Comparison of ENCODE assay signal across 8 cellular contexts in the genomic region with DNA sequence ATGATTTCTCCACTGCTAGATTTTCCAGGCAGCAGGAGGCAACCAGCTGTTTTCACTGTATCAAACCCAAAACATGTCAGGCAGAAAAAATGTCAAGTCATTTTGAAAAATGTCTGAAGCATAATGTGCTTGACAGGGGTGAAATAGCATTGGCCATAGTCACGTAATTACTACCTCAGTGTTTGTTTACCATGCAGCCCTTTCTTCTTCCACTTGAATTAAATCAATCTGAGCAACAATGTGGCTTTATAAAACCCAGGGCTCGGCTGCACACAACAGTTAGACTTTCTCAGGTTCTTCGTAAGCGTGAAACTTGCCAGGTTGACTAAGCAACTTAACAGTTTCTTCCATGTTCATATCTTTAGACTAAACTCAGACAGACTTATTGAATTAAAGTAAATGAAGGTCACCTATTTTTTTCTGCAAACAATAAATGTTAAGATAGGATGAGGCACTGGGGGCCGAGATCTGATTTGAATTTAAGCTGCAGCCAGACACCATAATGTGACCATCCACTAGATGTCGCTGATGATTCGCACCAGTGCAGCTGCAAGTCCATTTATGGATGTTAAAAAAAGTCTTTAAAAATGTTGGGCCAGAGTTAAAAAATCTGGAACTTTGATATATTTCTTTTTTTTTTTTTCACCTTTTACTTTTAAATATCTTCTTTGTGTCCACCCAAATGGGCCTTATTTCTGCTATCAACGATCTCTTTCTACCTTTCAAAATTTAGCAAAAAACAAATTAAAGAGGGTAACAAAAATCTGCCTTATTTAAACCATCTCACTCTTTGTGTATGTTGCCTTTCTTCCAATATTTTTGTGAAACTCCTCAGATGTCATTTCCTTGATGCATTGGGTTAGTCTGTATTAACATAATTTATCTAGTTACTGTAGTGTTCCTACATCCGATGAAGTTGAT.
A peak's percentile ranks its signal among the peaks of the same experiment; 100 is the strongest.
DNase-seq lines count a peak whose midpoint lies in the region; ATAC-seq and TF ChIP-seq lines count a peak whose summit lies in the region.

No MANE protein-coding gene starts in this region.

- ATAC-seq in GM19397 (IDR thresholded peaks at IDR 0.05; ENCODE audit: unreplicated experiment) (no peak), HG03135 (IDR thresholded peaks at IDR 0.05; ENCODE audit: unreplicated experiment) (no peak)

- H3K4me1 ChIP-seq in fibroblast of lung (ENCODE audit: control insufficient read depth, extremely low read depth, insufficient read depth, low read length) = peaks cover 2% of the 10 kb centered on the region
- H3K4me1 ChIP-seq in neuron (ENCODE audit: insufficient read depth, low read length) = peaks cover 3% of the 10 kb centered on the region

- H3K4me2 ChIP-seq in fibroblast of lung (ENCODE audit: extremely low read depth, insufficient read depth, low read length) = no peak overlapping the region

- H3K9ac ChIP-seq in fibroblast of lung (ENCODE audit: insufficient read depth, low read length) = no peak overlapping the region

- DNase-seq in CMK (ENCODE audit: low read depth) = peak; percentile 17
- DNase-seq in GM20000 (ENCODE audit: low spot score) = peak; percentile 45
- DNase-seq in NCI-H187 treated with DMSO at 0.1 percent for 48 hours (lab: John Stamatoyannopoulos, UW) = peak; percentile 60
- peak; percentile 66 for DNase-seq in WERI-Rb-1
- DNase-seq in fibroblast of lung (ENCODE audit: low read depth in 2 of 2) = peak; percentile 78 to 81

- TF ChIP-seq CTCF in GM20000 (IDR thresholded peaks at IDR 0.05; ENCODE audit: extremely low read depth, missing control alignments) = peak; percentile 67
- peak; percentile 72 for TF ChIP-seq CTCF in WERI-Rb-1 (IDR thresholded peaks at IDR 0.05; ENCODE audit: low read depth, low read length)
- peak; percentile 86 to 92 for TF ChIP-seq CTCF in fibroblast of lung (conservative IDR thresholded peaks at IDR 0.05 in 1 of 2, IDR thresholded peaks at IDR 0.05 in 1 of 2; ENCODE audit: low read depth in 1 of 2, low read length in 2 of 2)

- no peaks in the 10 kb centered on the region for H3K79me2 ChIP-seq in fibroblast of lung (ENCODE audit: control insufficient read depth, insufficient read depth, low read length)

- H3K27me3 ChIP-seq in WERI-Rb-1 (ENCODE audit: insufficient read depth, low read depth, severe bottlenecking) (no peaks in the 10 kb centered on the region), fibroblast of lung (ENCODE audit: control insufficient read depth, insufficient read depth, low read length) (no peaks in the 10 kb centered on the region), neuron (ENCODE audit: insufficient read depth, low read length) (peaks cover 2% of the 10 kb centered on the region)

- H2AFZ ChIP-seq in fibroblast of lung (ENCODE audit: low read length) = no peak overlapping the region
- H2AFZ ChIP-seq in neuron (ENCODE audit: low read depth, low read length) = peak overlapping the region; percentile 46

- no peak overlapping the region for H3K27ac ChIP-seq in WERI-Rb-1
- no peak overlapping the region for H3K27ac ChIP-seq in fibroblast of lung (ENCODE audit: insufficient read depth, low read length)

- H3K9me3 ChIP-seq in WERI-Rb-1 (ENCODE audit: severe bottlenecking) = no peaks in the 10 kb centered on the region
- no peaks in the 10 kb centered on the region for H3K9me3 ChIP-seq in fibroblast of lung (ENCODE audit: control insufficient read depth, insufficient read depth, low read depth, low read length)
- no peaks in the 10 kb centered on the region for H3K9me3 ChIP-seq in neuron (ENCODE audit: low read length)

- H3K4me3 ChIP-seq in WERI-Rb-1 (ENCODE audit: low read depth, low read length) = no peak overlapping the region
- no peak overlapping the region for H3K4me3 ChIP-seq in fibroblast of lung (replicated peaks in 1 of 4; ENCODE audit: control extremely low read depth in 1 of 4, insufficient read depth in 1 of 4, low read depth in 3 of 4, low read length in 4 of 4)
- no peak overlapping the region for H3K4me3 ChIP-seq in neuron (ENCODE audit: low read length)

- no peaks in the 10 kb centered on the region for H4K20me1 ChIP-seq in fibroblast of lung (ENCODE audit: control insufficient read depth, extremely low read depth, insufficient read depth, low read length)

- H3K36me3 ChIP-seq in WERI-Rb-1 = no peaks in the 10 kb centered on the region
- H3K36me3 ChIP-seq in fibroblast of lung (ENCODE audit: control insufficient read depth, insufficient read depth, low read length) = no peaks in the 10 kb centered on the region
- no peaks in the 10 kb centered on the region for H3K36me3 ChIP-seq in neuron (ENCODE audit: insufficient read depth, low read length)

Comparison
In these comparisons a context has a peak if more than half of its experiments do, and no peak if none do; other contexts are left out.
1. DNase-seq: peak in every context shown above with its lines; median percentile 80 in fibroblast of lung; 66 in WERI-Rb-1; 60 in NCI-H187 treated with DMSO at 0.1 percent for 48 hours; 45 in GM20000; 17 in CMK.